ENCODE assay signal across 17 cellular contexts in genomic region chr2:143521404-143521803, GRCh38.
DNase-seq lines count a peak whose midpoint lies in the region; ATAC-seq and TF ChIP-seq lines count a peak whose summit lies in the region.
"Had no signal": no experiment of that assay in that cellular context is flagged by ENCODE, and none has a peak within 500 bp of the region (broad histone marks: within the 10 kb centered on the region; RNA-seq: fewer than 3 reads in every experiment).

No MANE protein-coding gene starts in this region.

- no peaks in the 10 kb centered on the region for H3K9me3 ChIP-seq in CD4-positive, alpha-beta T cell (ENCODE audit: control insufficient read depth, low read length)
- no peaks in the 10 kb centered on the region for H3K9me3 ChIP-seq in esophagus squamous epithelium

- no peak for TF ChIP-seq POLR2A in esophagus squamous epithelium (IDR thresholded peaks at IDR 0.05)

- intact Hi-C loops in activated naive CD4-positive, alpha-beta T cell treated with anti-CD3 and anti-CD28 coated beads for 36 hours (cut with micrococcal nuclease) = no loop called here
- intact Hi-C loops in CD4-positive, alpha-beta T cell (cut with DNase I, micrococcal nuclease) = no loop called here
- intact Hi-C loops in esophagus squamous epithelium (cut with DNase I) = no loop called here

- no peaks in the 10 kb centered on the region for H3K36me3 ChIP-seq in esophagus squamous epithelium

- no peaks in the 10 kb centered on the region for H3K27me3 Mint-ChIP-seq in activated naive CD4-positive, alpha-beta T cell treated with anti-CD3 and anti-CD28 coated beads for 36 hours (ENCODE audit: low read depth)
- H3K27me3 Mint-ChIP-seq in CD4-positive, alpha-beta T cell = no peaks in the 10 kb centered on the region
- H3K27me3 Mint-ChIP-seq in nephron (ENCODE audit: low read depth) (no peaks in the 10 kb centered on the region), nephron progenitor cell (ENCODE audit: low read depth, poor library complexity) (no peaks in the 10 kb centered on the region)

- WGBS in esophagus squamous epithelium, 2 donors = 55 to 58% methylated on average over 3 of the region's 3 CpGs

- H3K4me1 Mint-ChIP-seq in activated naive CD4-positive, alpha-beta T cell treated with anti-CD3 and anti-CD28 coated beads for 36 hours (ENCODE audit: low read depth) = peaks cover 44% of the 10 kb centered on the region
- peaks cover 79% of the 10 kb centered on the region for H3K4me1 Mint-ChIP-seq in CD4-positive, alpha-beta T cell (ENCODE audit: low read depth)
- H3K4me1 Mint-ChIP-seq in nephron (peaks cover 48% of the 10 kb centered on the region), nephron progenitor cell (peaks cover 21% of the 10 kb centered on the region)

- peaks cover 35% of the 10 kb centered on the region for H3K36me3 Mint-ChIP-seq in activated naive CD4-positive, alpha-beta T cell treated with anti-CD3 and anti-CD28 coated beads for 36 hours (ENCODE audit: low read depth)
- H3K36me3 Mint-ChIP-seq in CD4-positive, alpha-beta T cell (ENCODE audit: low read depth) = peaks cover 88% of the 10 kb centered on the region
- H3K36me3 Mint-ChIP-seq in nephron (ENCODE audit: low read depth) (no peaks in the 10 kb centered on the region), nephron progenitor cell (ENCODE audit: low read depth) (no peaks in the 10 kb centered on the region)

- POLR2A ChIA-PET in CD4-positive, alpha-beta T cell (lab: Charles Lee) = no interaction called here

- CTCF ChIA-PET in activated naive CD4-positive, alpha-beta T cell treated with anti-CD3 and anti-CD28 coated beads for 36 hours (lab: Charles Lee) = no interaction called here
- CTCF ChIA-PET in CD4-positive, alpha-beta T cell (lab: Charles Lee) = no interaction called here

- H3K27ac ChIP-seq in CD4-positive, alpha-beta T cell (ENCODE audit: low read depth, low read length) = no peak overlapping the region
- H3K27ac ChIP-seq in esophagus squamous epithelium = peak overlapping the region in 3 of 4 donors; percentile 5 to 40 (median 30)

- no peak for TF ChIP-seq CTCF in CD4-positive, alpha-beta T cell (IDR thresholded peaks at IDR 0.05)
- TF ChIP-seq CTCF in esophagus squamous epithelium (IDR thresholded peaks at IDR 0.05) = no peak
- no peak for TF ChIP-seq CTCF in nephron (IDR thresholded peaks at IDR 0.05; ENCODE audit: unreplicated experiment in 3 of 3)
- no peak for TF ChIP-seq CTCF in nephron progenitor cell (IDR thresholded peaks at IDR 0.05)

- peak overlapping the region; percentile 33 for H3K27ac Mint-ChIP-seq in activated naive CD4-positive, alpha-beta T cell treated with anti-CD3 and anti-CD28 coated beads for 36 hours
- peak overlapping the region; percentile 34 for H3K27ac Mint-ChIP-seq in CD4-positive, alpha-beta T cell
- H3K27ac Mint-ChIP-seq in nephron (peak overlapping the region; percentile 28 to 78 (median 49)), nephron progenitor cell (no peak overlapping the region)

- no peak for ATAC-seq in CD4-positive, alpha-beta T cell (ENCODE audit: poor library complexity)

- H3K4me3 ChIP-seq in esophagus squamous epithelium = no peak overlapping the region

- no peak for DNase-seq in activated naive CD4-positive, alpha-beta T cell treated with anti-CD3 and anti-CD28 coated beads for 36 hours
- no peak for DNase-seq in activated naive CD4-positive, alpha-beta T cell (lab: John Stamatoyannopoulos, UW)
- DNase-seq in CD4-positive, alpha-beta T cell = no peak
- DNase-seq in esophagus squamous epithelium (lab: John Stamatoyannopoulos, UW) (no peak), NCI-H1930 (lab: John Stamatoyannopoulos, UW) (no peak), dedifferentiated amniotic fluid mesenchymal stem cell (ENCODE audit: extremely low spot score) (no peak), nephron progenitor cell (no peak)
- DNase-seq: 8988T, COR-L47, DMS 273 treated with DMSO at 0.1 percent for 48 hours, DND-41, NCI-H1105 treated with DMSO at 0.1 percent for 48 hours, NCI-H1694, NCI-H510A, NCI-H748 treated with DMSO at 0.1 percent for 48 hours, OCI-M1 had no signal

- peaks cover 0 to 21% (median 0%) of the 10 kb centered on the region in 3 donors for H3K4me1 ChIP-seq in esophagus squamous epithelium

- H3K9me3 Mint-ChIP-seq in activated naive CD4-positive, alpha-beta T cell treated with anti-CD3 and anti-CD28 coated beads for 36 hours = no peaks in the 10 kb centered on the region
- H3K9me3 Mint-ChIP-seq in CD4-positive, alpha-beta T cell = no peaks in the 10 kb centered on the region
- H3K9me3 Mint-ChIP-seq in nephron = no peaks in the 10 kb centered on the region
- H3K9me3 Mint-ChIP-seq in nephron progenitor cell = no peaks in the 10 kb centered on the region

- no peak overlapping the region for H3K4me3 Mint-ChIP-seq in activated naive CD4-positive, alpha-beta T cell treated with anti-CD3 and anti-CD28 coated beads for 36 hours
- no peak overlapping the region for H3K4me3 Mint-ChIP-seq in CD4-positive, alpha-beta T cell
- H3K4me3 Mint-ChIP-seq in nephron (no peak overlapping the region), nephron progenitor cell (no peak overlapping the region)

- H3K27me3 ChIP-seq in CD4-positive, alpha-beta T cell (ENCODE audit: control insufficient read depth, insufficient read depth, low read length) = no peaks in the 10 kb centered on the region
- H3K27me3 ChIP-seq in esophagus squamous epithelium = no peaks in the 10 kb centered on the region
